1 cellular context compared by ENCODE assay signal in the genomic region with DNA sequence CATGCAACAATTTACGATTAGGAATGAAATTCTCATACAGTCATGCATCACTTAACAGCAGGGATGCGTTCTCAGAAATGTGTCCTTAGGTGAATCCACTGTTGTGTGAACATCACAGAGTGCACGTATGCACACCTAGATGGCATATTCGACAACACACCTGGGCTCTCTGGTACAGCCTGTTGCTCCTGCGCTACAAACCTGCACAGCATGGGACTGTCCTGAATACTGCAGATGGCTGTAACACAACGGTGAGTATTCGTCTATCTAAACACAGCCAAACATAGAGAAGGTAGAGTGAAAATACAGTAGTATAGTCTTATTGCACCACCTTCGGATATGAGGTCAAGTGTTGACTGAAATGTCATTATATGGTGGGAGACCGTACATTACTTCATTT.
TF ChIP-seq lines count a peak whose summit lies in the region.

No MANE protein-coding gene starts in this region.

TF ChIP-seq in H1, 55 proteins besides CTCF, POLR2A, EP300 and RAD21 (continued from another document):
- no peak for TF ChIP-seq EZH2 (IDR thresholded peaks at IDR 0.05; ENCODE audit: low read depth, low read length, severe bottlenecking)
TF ChIP-seq in H1: peak in this region for 0.
